18 cellular contexts compared by ENCODE assay signal in genomic region chr17:35790826-35791225, GRCh38. TPM values are rescaled to one million over a fixed set of nuclear protein-coding genes. Genes with fewer than 3 reads are reported as not detected.
DNase-seq lines count a peak whose midpoint lies in the region; ATAC-seq, FAIRE-seq and TF ChIP-seq lines count a peak whose summit lies in the region.
"Had no signal": no experiment of that assay in that cellular context is flagged by ENCODE, and none has a peak within 500 bp of the region (broad histone marks: within the 10 kb centered on the region; RNA-seq: fewer than 3 reads in every experiment).

No MANE protein-coding gene starts in this region.

- ATAC-seq in left colon = peak; percentile 13
- no peak for ATAC-seq in HG03280 (IDR thresholded peaks at IDR 0.05; ENCODE audit: unreplicated experiment)
- ATAC-seq: HepG2, Right ventricle myocardium inferior had no signal

- no peaks in the 10 kb centered on the region for H3K36me3 ChIP-seq in bronchial epithelial cell (ENCODE audit: control insufficient read depth, insufficient read depth, low read length)

- intact Hi-C loops in left colon (cut with DNase I, micrococcal nuclease) = no loop called here

- no peak overlapping the region for H3K4me3 ChIP-seq in bronchial epithelial cell (ENCODE audit: low read depth, low read length)
- H3K4me3 ChIP-seq: PC-9 had no signal

- no peak for FAIRE-seq in bronchial epithelial cell (lab: Jason Lieb, UNC)
- FAIRE-seq: A204.1, HepG2 had no signal

- no peaks in the 10 kb centered on the region for H3K27me3 ChIP-seq in bronchial epithelial cell (ENCODE audit: control insufficient read depth, insufficient read depth, low read length)

- TF ChIP-seq CTCF in bronchial epithelial cell (IDR thresholded peaks at IDR 0.05; ENCODE audit: insufficient read depth, low read length, severe bottlenecking) = no peak

- DNase-seq in A172 (ENCODE audit: low spot score) (peak; percentile 27), LHCN-M2 (ENCODE audit: low read depth) (peak; percentile 32), bronchial epithelial cell (ENCODE audit: low read depth) (peak; percentile 74), left colon (peak; percentile 21 to 47), NOMO-1 (lab: John Stamatoyannopoulos, UW; ENCODE audit: unreplicated experiment in 2 of 2) (no peak), AG08396 (ENCODE audit: low spot score) (no peak), NCI-H345 (lab: John Stamatoyannopoulos, UW) (no peak)
- DNase-seq: GF-D8, GOT3, NCI-H1436, NCI-H2081, PC-9, SK-N-SH had no signal

RNA-seq across cellular contexts. Expression of gene MMP28, which starts 4.6 kb away (rescaled TPM):
- 0.57 and 1.6 TPM in 2 replicates for total RNA-seq in A172 (2014; rRNA removed; shearing (Covaris generic))
- total RNA-seq in LHCN-M2 (2014; rRNA removed) (not detected in 2 replicates), bronchial epithelial cell (18.7 and 42.6 TPM in 2 replicates), left colon (10 to 100 TPM; 62.7 to 83.0 TPM)
- polyA plus RNA-seq in LHCN-M2 (2012) = 0.12 TPM
- total RNA-seq: HepG2 had no signal
- polyA plus RNA-seq: CD14-positive monocyte, HepG2 had no signal

RNA-seq across cellular contexts. Expression of gene TAF15, which starts 18.5 kb away (rescaled TPM):
- total RNA-seq in A172 (2014; rRNA removed; shearing (Covaris generic)) = 20.3 and 31.1 TPM in 2 replicates
- total RNA-seq in LHCN-M2 (2014; rRNA removed) = 25.9 and 42.4 TPM in 2 replicates
- 173 TPM for polyA plus RNA-seq in LHCN-M2 (2012)
- total RNA-seq in bronchial epithelial cell = 69.5 and 84.1 TPM in 2 replicates
- 100 to 1,000 TPM; 112 to 143 TPM for total RNA-seq in left colon

RNA-seq across cellular contexts. Expression of gene C17orf50, which starts 30.1 kb away (rescaled TPM):
- not detected in 2 replicates for total RNA-seq in A172 (2014; rRNA removed; shearing (Covaris generic))
- not detected in 2 replicates for total RNA-seq in LHCN-M2 (2014; rRNA removed)
- not detected for polyA plus RNA-seq in LHCN-M2 (2012)
- not detected in 2 replicates for total RNA-seq in bronchial epithelial cell
- total RNA-seq in left colon = not detected
- total RNA-seq: HepG2, PC-9, Right ventricle myocardium inferior had no signal
- polyA plus RNA-seq: CD14-positive monocyte, HepG2 had no signal

RNA-seq across cellular contexts. Expression of gene GAS2L2, which starts 37.8 kb away (rescaled TPM):
- not detected in 2 replicates for total RNA-seq in A172 (2014; rRNA removed; shearing (Covaris generic))
- total RNA-seq in LHCN-M2 (2014; rRNA removed) (not detected in 2 replicates), bronchial epithelial cell (under 0.01 TPM in 1 of 2 replicates, not detected in the other), left colon (under 1 TPM in 1 of 2 donors, not detected in 1; 0.08 TPM)
- 0.01 TPM for polyA plus RNA-seq in LHCN-M2 (2012)
- total RNA-seq: HepG2, PC-9 had no signal
- polyA plus RNA-seq: CD14-positive monocyte, HepG2, SK-N-SH had no signal

RNA-seq across cellular contexts. Expression of gene RASL10B, which starts 59.4 kb away (rescaled TPM):
- total RNA-seq in A172 (2014; rRNA removed; shearing (Covaris generic)) = 0.69 and 0.98 TPM in 2 replicates
- total RNA-seq in LHCN-M2 (2014; rRNA removed) = 0.32 and 0.63 TPM in 2 replicates
- 0.74 TPM for polyA plus RNA-seq in LHCN-M2 (2012)
- total RNA-seq in bronchial epithelial cell = 0.51 and 0.53 TPM in 2 replicates
- total RNA-seq in left colon = under 1 TPM in 1 of 2 donors, not detected in 1; 0.31 TPM
- polyA plus RNA-seq: CD14-positive monocyte had no signal

Comparison
In these comparisons a context has a peak if more than half of its experiments do, and no peak if none do; other contexts are left out.
1. DNase-seq: peak in A172 (single experiment), LHCN-M2 (single experiment), bronchial epithelial cell (single experiment) and left colon (2 of 2); none in NOMO-1 (0 of 2), AG08396 (single experiment) and NCI-H345 (single experiment).